Comparison of ENCODE assay signal across 26 cellular contexts in the genomic region with DNA sequence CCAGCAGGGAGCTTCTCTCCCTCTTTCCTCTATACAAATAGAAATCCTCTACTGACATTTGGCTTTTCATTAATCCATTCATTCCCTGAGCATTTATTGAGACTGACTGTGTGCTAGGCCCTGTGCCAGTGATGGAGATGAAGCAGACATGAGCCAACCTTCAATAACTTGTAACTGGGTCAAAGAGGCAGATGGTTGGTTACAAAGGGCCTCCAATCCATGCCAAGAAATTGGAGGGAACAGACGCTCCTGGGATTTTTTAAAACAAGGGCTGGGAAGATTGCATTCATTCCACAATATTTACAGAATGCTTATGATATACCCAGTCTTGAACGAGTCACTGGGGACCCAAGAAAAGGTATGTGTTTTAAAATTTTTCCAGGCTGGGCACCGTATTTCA. TPM values are rescaled to one million over a fixed set of nuclear protein-coding genes. Genes with fewer than 3 reads are reported as not detected.
"Had no signal": no experiment of that assay in that cellular context is flagged by ENCODE, and none has a peak within 500 bp of the region (broad histone marks: within the 10 kb centered on the region; RNA-seq: fewer than 3 reads in every experiment).

No MANE protein-coding gene starts in this region.

- H3K27ac Mint-ChIP-seq: activated CD4-positive, alpha-beta memory T cell treated with anti-CD3 and anti-CD28 coated beads, Interleukin-2, amount 10 ng/mL, durations not matched to agents 7 days and 5 days; activated naive CD4-positive, alpha-beta T cell treated with anti-CD3 and anti-CD28 coated beads, Interleukin-2, amount 50 U/mL, for 72 hours; nephron progenitor cell; type B pancreatic cell; WTC11 had no signal

- H3K4me3 Mint-ChIP-seq: activated CD4-positive, alpha-beta memory T cell treated with anti-CD3 and anti-CD28 coated beads, Interleukin-2, amount 10 ng/mL, durations not matched to agents 7 days and 5 days; brain; nephron progenitor cell; type B pancreatic cell had no signal

- ATAC-seq: activated naive CD4-positive, alpha-beta T cell treated with anti-CD3 and anti-CD28 coated beads, Interleukin-2, amount 50 U/mL, for 72 hours; activated T-cell treated with anti-CD3 and anti-CD28 coated beads, Interleukin-2, amount 50 U/mL, for 4 hours; WTC11 had no signal

- H3K4me3 ChIP-seq: left ventricle myocardium inferior, right atrium auricular region, suprapubic skin had no signal

- H3K36me3 Mint-ChIP-seq: type B pancreatic cell, WTC11 had no signal

- H3K9me3 ChIP-seq: left ventricle myocardium inferior, right atrium auricular region, suprapubic skin had no signal

- H3K27me3 ChIP-seq: right atrium auricular region had no signal

- H3K9me3 Mint-ChIP-seq: activated CD4-positive, alpha-beta memory T cell treated with anti-CD3 and anti-CD28 coated beads, Interleukin-2, amount 10 ng/mL, durations not matched to agents 7 days and 5 days; activated naive CD4-positive, alpha-beta T cell treated with anti-CD3 and anti-CD28 coated beads, Interleukin-2, amount 50 U/mL, for 72 hours; activated T-cell treated with anti-CD3 and anti-CD28 coated beads, Interleukin-2, amount 50 U/mL, for 4 hours; type B pancreatic cell; WTC11 had no signal

- H3K4me1 Mint-ChIP-seq: WTC11 had no signal

- H3K27ac ChIP-seq: epithelial cell of prostate, left ventricle myocardium inferior, right atrium auricular region, suprapubic skin had no signal

- DNase-seq: activated CD4-positive, alpha-beta memory T cell treated with anti-CD3 and anti-CD28 coated beads, Interleukin-2, amount 10 ng/mL, durations not matched to agents 7 days and 5 days; activated CD4-positive, alpha-beta T cell treated with anti-CD3 and anti-CD28 coated beads for 4 hours; activated gamma-delta T cell; activated T-cell treated with anti-CD3 and anti-CD28 coated beads, Interleukin-2, amount 50 U/mL, for 4 hours; amygdala; central memory CD4-positive, alpha-beta T cell; dermis blood vessel endothelial cell; foreskin melanocyte; left ventricle myocardium inferior; mesenchymal stem cell; nephron progenitor cell; occipital lobe; stimulated activated CD4-positive, alpha-beta T cell treated with anti-CD3 and anti-CD28 coated beads, Interleukin-15, amount 100 ng/mL, for 24 hours; stimulated activated CD4-positive, alpha-beta T cell treated with anti-CD3 and anti-CD28 coated beads, Interleukin-4, amount 100 ng/mL, for 24 hours; stimulated activated naive CD4-positive, alpha-beta T cell treated with Interleukin-2 at 50 U/mL for 16 hours had no signal

RNA-seq across cellular contexts. Expression of a gene that starts 6.2 kb away (rescaled TPM):
- total RNA-seq: fibroblast of lung, progenitor cell of endocrine pancreas had no signal
- polyA plus RNA-seq: fibroblast of lung had no signal

RNA-seq across cellular contexts. Expression of a gene that starts 13.2 kb away (rescaled TPM):
- total RNA-seq: activated CD4-positive, alpha-beta memory T cell treated with anti-CD3 and anti-CD28 coated beads, Interleukin-2, amount 10 ng/mL, durations not matched to agents 7 days and 5 days; activated T-cell treated with anti-CD3 and anti-CD28 coated beads, Interleukin-2, amount 50 U/mL, for 4 hours; dermis blood vessel endothelial cell; fibroblast of lung; kidney epithelial cell; progenitor cell of endocrine pancreas; suprapubic skin; WTC11 had no signal
- polyA plus RNA-seq: fibroblast of lung had no signal

RNA-seq across cellular contexts. Expression of a gene that starts 45.6 kb away (rescaled TPM):
- total RNA-seq: activated CD4-positive, alpha-beta memory T cell treated with anti-CD3 and anti-CD28 coated beads, Interleukin-2, amount 10 ng/mL, durations not matched to agents 7 days and 5 days; fibroblast of lung; T-helper 1 cell treated with Interleukin-12 subunit alpha and Interleukin-12 subunit beta and Interleukin-4 antibody, amounts not matched to agents 30 ng/mL and 1 ng/mL, for 36 hours had no signal
